Comparison of ENCODE assay signal across 8 cellular contexts in the genomic region with DNA sequence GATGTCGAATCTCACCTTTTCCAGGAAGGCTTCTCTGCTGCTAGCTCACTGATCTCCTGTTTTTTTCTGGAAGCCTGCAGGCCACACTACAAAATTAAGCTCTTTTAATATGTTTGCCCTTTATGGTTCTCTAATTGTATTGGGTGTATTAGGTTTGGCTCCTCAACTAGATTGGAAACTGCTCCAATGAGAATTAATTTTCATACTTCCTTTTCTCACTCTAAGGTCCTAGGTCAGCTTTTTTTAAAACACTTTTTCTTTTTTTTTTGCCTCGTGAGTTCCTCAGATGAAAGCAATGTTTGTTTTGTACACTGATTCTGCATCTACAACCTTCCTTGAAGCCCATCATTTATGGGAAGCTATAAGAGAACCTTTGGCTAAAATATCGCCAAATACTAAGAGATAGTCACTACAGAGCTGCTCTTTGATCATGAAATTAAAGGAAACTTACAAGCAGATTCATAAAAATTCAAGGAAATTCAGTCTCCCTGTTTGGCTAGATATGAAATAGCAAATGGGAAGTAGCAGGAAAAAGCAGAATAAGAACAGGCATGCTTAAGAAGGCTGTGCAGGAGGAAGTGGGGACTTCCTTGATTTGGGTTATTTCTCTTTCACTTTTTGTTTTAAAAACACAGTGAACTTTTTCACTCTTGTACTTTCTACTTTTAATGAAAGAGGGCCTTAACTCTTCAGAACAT. TPM values are rescaled to one million over a fixed set of nuclear protein-coding genes. Genes with fewer than 3 reads are reported as not detected.
DNase-seq lines count a peak whose midpoint lies in the region; ATAC-seq, FAIRE-seq and TF ChIP-seq lines count a peak whose summit lies in the region.

No MANE protein-coding gene starts in this region.

- peaks cover 34% of the 10 kb centered on the region for H3K36me3 Mint-ChIP-seq in activated CD4-positive, alpha-beta T cell treated with anti-CD3 and anti-CD28 coated beads, Interleukin-2, amount 10 ng/mL, durations not matched to agents 7 days and 5 days (ENCODE audit: low read depth)

- peaks cover 55% of the 10 kb centered on the region for H3K4me1 Mint-ChIP-seq in activated CD4-positive, alpha-beta T cell treated with anti-CD3 and anti-CD28 coated beads, Interleukin-2, amount 10 ng/mL, durations not matched to agents 7 days and 5 days

- no peak for TF ChIP-seq CTCF in keratinocyte (optimal IDR thresholded peaks at IDR 0.05 in 1 of 3, IDR thresholded peaks at IDR 0.05 in 1 of 3, conservative IDR thresholded peaks at IDR 0.05 in 1 of 3; ENCODE audit: extremely low read depth in 1 of 3, insufficient read depth in 2 of 3, low read length in 3 of 3)

- H3K4me2 ChIP-seq in keratinocyte (ENCODE audit: control insufficient read depth, extremely low read depth, insufficient read depth, low read depth, low read length), result no peak overlapping the region

- CTCF ChIA-PET in activated CD4-positive, alpha-beta T cell treated with anti-CD3 and anti-CD28 coated beads, Interleukin-2, amount 10 ng/mL, durations not matched to agents 7 days and 5 days (lab: Charles Lee), result interaction anchor here (1.3 to 2.9 kb wide), 7 partner anchors 9 to 104 kb away, joined by 3 to 20 read pairs (median 6); no protein-coding TSS in a partner anchor

- peak overlapping the region; percentile 96 for H3K27ac Mint-ChIP-seq in activated CD4-positive, alpha-beta T cell treated with anti-CD3 and anti-CD28 coated beads, Interleukin-2, amount 10 ng/mL, durations not matched to agents 7 days and 5 days

- no peaks in the 10 kb centered on the region for H3K9me3 ChIP-seq in keratinocyte (ENCODE audit: control insufficient read depth, low read depth, low read length)

- peak; percentile 82 for ATAC-seq in HG02943 (IDR thresholded peaks at IDR 0.05; ENCODE audit: low read depth, unreplicated experiment)

- H3K9ac ChIP-seq in keratinocyte (ENCODE audit: control insufficient read depth, extremely low read depth, insufficient read depth, low read length), result no peak overlapping the region

- FAIRE-seq in keratinocyte (lab: Jason Lieb, UNC), result no peak

- POLR2A ChIA-PET in activated CD4-positive, alpha-beta T cell treated with anti-CD3 and anti-CD28 coated beads, Interleukin-2, amount 10 ng/mL, durations not matched to agents 7 days and 5 days (lab: Charles Lee), result interaction anchor here (0.7 kb wide), 1 partner anchor 1406 kb away, joined by 4 read pairs; no protein-coding TSS in a partner anchor

- no peaks in the 10 kb centered on the region for H3K4me1 ChIP-seq in keratinocyte (ENCODE audit: control insufficient read depth, extremely low read depth, insufficient read depth, low read length)

- no peaks in the 10 kb centered on the region for H3K79me2 ChIP-seq in keratinocyte (ENCODE audit: control insufficient read depth, insufficient read depth, low read length)

- dilution Hi-C loops in keratinocyte (cut with MboI; ENCODE audit: extremely low pct_ligation_motif_present, low sequenced_read_pairs), result no loop called here

- peak; percentile 20 for DNase-seq in activated CD4-positive, alpha-beta T cell treated with anti-CD3 and anti-CD28 coated beads, Interleukin-2, amount 10 ng/mL, durations not matched to agents 7 days and 5 days
- no peak for DNase-seq in activated CD4-positive, alpha-beta T cell treated with anti-CD3 and anti-CD28 coated beads, Interleukin-2, amount 50 U/mL, for 48 hours
- DNase-seq in RPMI7951 (ENCODE audit: low read depth), result peak; percentile 9
- no peak for DNase-seq in keratinocyte (ENCODE audit: low read depth, low spot score)
- DNase-seq in LoVo (ENCODE audit: low spot score), result no peak
- DNase-seq in iPS-NIHi7 (ENCODE audit: extremely low spot score), result no peak
- no peak for DNase-seq in NCI-H146 treated with DMSO at 0.1 percent for 48 hours (lab: John Stamatoyannopoulos, UW; ENCODE audit: unreplicated experiment)

- H4K20me1 ChIP-seq in keratinocyte (ENCODE audit: control insufficient read depth, extremely low read depth, insufficient read depth, low read length), result no peaks in the 10 kb centered on the region

- peaks cover 12% of the 10 kb centered on the region for H3K9me3 Mint-ChIP-seq in activated CD4-positive, alpha-beta T cell treated with anti-CD3 and anti-CD28 coated beads, Interleukin-2, amount 10 ng/mL, durations not matched to agents 7 days and 5 days

- no peaks in the 10 kb centered on the region for H3K27me3 Mint-ChIP-seq in activated CD4-positive, alpha-beta T cell treated with anti-CD3 and anti-CD28 coated beads, Interleukin-2, amount 10 ng/mL, durations not matched to agents 7 days and 5 days

- peak overlapping the region; percentile 72 for H3K4me3 Mint-ChIP-seq in activated CD4-positive, alpha-beta T cell treated with anti-CD3 and anti-CD28 coated beads, Interleukin-2, amount 10 ng/mL, durations not matched to agents 7 days and 5 days

- H3K36me3 ChIP-seq in keratinocyte (ENCODE audit: control insufficient read depth in 2 of 2, extremely low read depth in 1 of 2, insufficient read depth in 2 of 2, low read length in 2 of 2), result no peaks in the 10 kb centered on the region

- no peaks in the 10 kb centered on the region for H3K9me1 ChIP-seq in keratinocyte (ENCODE audit: control insufficient read depth, extremely low read depth, insufficient read depth, low read length)

- H3K4me3 ChIP-seq in keratinocyte (ENCODE audit: control insufficient read depth in 2 of 3, extremely low read depth in 1 of 3, insufficient read depth in 2 of 3, low read depth in 1 of 3, low read length in 3 of 3), result no peak overlapping the region

- peak overlapping the region; percentile 70 for H2AFZ ChIP-seq in keratinocyte (ENCODE audit: control insufficient read depth, low read length)

- no peak overlapping the region for H3K27ac ChIP-seq in keratinocyte (ENCODE audit: control insufficient read depth, insufficient read depth, low read length)

- H3K27me3 ChIP-seq in keratinocyte (ENCODE audit: control insufficient read depth, extremely low read depth, insufficient read depth, low read length), result no peaks in the 10 kb centered on the region

RNA-seq across cellular contexts. Expression of a gene that starts 55.2 kb away (rescaled TPM):
- total RNA-seq in activated CD4-positive, alpha-beta T cell treated with anti-CD3 and anti-CD28 coated beads, Interleukin-2, amount 10 ng/mL, durations not matched to agents 7 days and 5 days, result 100 to 1,000 TPM; 396 to 480 TPM
- total RNA-seq in RPMI7951 (2014; rRNA removed; shearing (Covaris generic)), result 0.60 and 0.68 TPM in 2 replicates
- 0.29 to 1.0 TPM (median 0.56 TPM) in 3 replicates for polyA plus RNA-seq in keratinocyte
- 0.30 TPM for polyA plus RNA-seq in keratinocyte (2011; ENCODE audit: low read depth)
- 0.73 and 1.1 TPM in 2 replicates for polyA plus RNA-seq in keratinocyte (2011; cell fraction: cytosol; rRNA removed)
- 1.2 and 1.6 TPM in 2 replicates for polyA plus RNA-seq in keratinocyte (2011; cell fraction: nucleus; rRNA removed)
- 0.13 and 0.44 TPM in 2 replicates for polyA plus RNA-seq in keratinocyte (2012; ENCODE audit: low replicate concordance)
- 0.61 to 0.63 TPM in 2 of 3 replicates, not detected in the other for polyA minus RNA-seq in keratinocyte
- polyA minus RNA-seq in keratinocyte (2011; cell fraction: cytosol; rRNA and poly(A)+ RNA removed), result not detected
- 1.3 and 2.5 TPM in 2 replicates for polyA minus RNA-seq in keratinocyte (2011; cell fraction: nucleus; rRNA and poly(A)+ RNA removed)

Comparison
In these comparisons a context has a peak if more than half of its experiments do, and no peak if none do; other contexts are left out.
1. DNase-seq: peak in activated CD4-positive, alpha-beta T cell treated with anti-CD3 and anti-CD28 coated beads, Interleukin-2, amount 10 ng/mL, durations not matched to agents 7 days and 5 days (single experiment) and RPMI7951 (single experiment); none in activated CD4-positive, alpha-beta T cell treated with anti-CD3 and anti-CD28 coated beads, Interleukin-2, amount 50 U/mL, for 48 hours (0 of 2), keratinocyte (single experiment), LoVo (single experiment), iPS-NIHi7 (single experiment) and NCI-H146 treated with DMSO at 0.1 percent for 48 hours (single experiment).
2. RNA of a gene that starts 55.2 kb away (total RNA-seq): 396 to 480 TPM in activated CD4-positive, alpha-beta T cell treated with anti-CD3 and anti-CD28 coated beads, Interleukin-2, amount 10 ng/mL, durations not matched to agents 7 days and 5 days; 0.60 to 0.68 TPM in RPMI7951; every median in the first group is over 100 times any median in the second.